In genomic region chr17:2050246-2050866, GRCh38 we compare ENCODE assay signal across 1 cellular context.
TF ChIP-seq lines count a peak whose summit lies in the region.

No MANE protein-coding gene starts in this region.

TF ChIP-seq in WTC11, 78 proteins besides CTCF, POLR2A, EP300 and RAD21 (continued from another document):
- TF ChIP-seq AFF4 (CRISPR knock-in tag; IDR thresholded peaks at IDR 0.05; ENCODE audit: borderline replicate concordance) (no peak), PREB (CRISPR knock-in tag; IDR thresholded peaks at IDR 0.05; ENCODE audit: borderline replicate concordance) (no peak), KAT7 (CRISPR knock-in tag; IDR thresholded peaks at IDR 0.05; ENCODE audit: borderline replicate concordance) (no peak), CDX4 (CRISPR knock-in tag; IDR thresholded peaks at IDR 0.05; ENCODE audit: borderline replicate concordance) (no peak), MXD4 (CRISPR knock-in tag; IDR thresholded peaks at IDR 0.05; ENCODE audit: borderline replicate concordance) (no peak), FOXP4 (CRISPR knock-in tag; IDR thresholded peaks at IDR 0.05) (no peak)
TF ChIP-seq in WTC11: peak in this region for 7.
